10 cellular contexts compared by ENCODE assay signal in genomic region chr16:75244225-75244792, GRCh38. TPM values are rescaled to one million over a fixed set of nuclear protein-coding genes. Genes with fewer than 3 reads are reported as not detected.
DNase-seq lines count a peak whose midpoint lies in the region; ATAC-seq and TF ChIP-seq lines count a peak whose summit lies in the region.
"Had no signal": no experiment of that assay in that cellular context is flagged by ENCODE, and none has a peak within 500 bp of the region (broad histone marks: within the 10 kb centered on the region; RNA-seq: fewer than 3 reads in every experiment).

No MANE protein-coding gene starts in this region.

- no peak overlapping the region for H3K27ac ChIP-seq in CD4-positive, CD25-positive, alpha-beta regulatory T cell (ENCODE audit: insufficient read depth, low read length, poor library complexity, severe bottlenecking)
- no peak overlapping the region for H3K27ac ChIP-seq in OCI-LY3 (ENCODE audit: low read length)
- H3K27ac ChIP-seq in esophagus muscularis mucosa (replicated peaks in 1 of 4): peak overlapping the region; percentile 88 to 95 (median 91)
- H3K27ac ChIP-seq in osteoblast (ENCODE audit: low read depth, low read length): peak overlapping the region; percentile 99

- H3K36me3 ChIP-seq in CD4-positive, CD25-positive, alpha-beta regulatory T cell (ENCODE audit: control insufficient read depth, insufficient read depth, low read length): no peaks in the 10 kb centered on the region
- H3K36me3 ChIP-seq in OCI-LY3 (replicated peaks; ENCODE audit: low read depth, low read length) (no peaks in the 10 kb centered on the region), esophagus muscularis mucosa (peaks cover 7 to 36% (median 26%) of the 10 kb centered on the region in 4 donors), osteoblast (ENCODE audit: insufficient read depth, low read length) (peaks cover 51% of the 10 kb centered on the region)

- H3K4me2 ChIP-seq in OCI-LY3 (ENCODE audit: low read length) (peak overlapping the region; percentile 1; the same call in 1 of the 2 replicates), osteoblast (ENCODE audit: insufficient read depth, low read length) (peak overlapping the region; percentile 72)

- H3K27me3 Mint-ChIP-seq in CD4-positive, CD25-positive, alpha-beta regulatory T cell: peaks cover 21% of the 10 kb centered on the region

- no peak overlapping the region for H3K4me3 ChIP-seq in CD4-positive, CD25-positive, alpha-beta regulatory T cell (ENCODE audit: low read depth, low read length)
- H3K4me3 ChIP-seq in OCI-LY3 (ENCODE audit: low read length): no peak overlapping the region
- no peak overlapping the region for H3K4me3 ChIP-seq in esophagus muscularis mucosa
- peak overlapping the region; percentile 24 for H3K4me3 ChIP-seq in osteoblast (ENCODE audit: insufficient read depth, low read length)

- 18% methylated on average over 3 of the region's 7 CpGs for WGBS in esophagus muscularis mucosa

- no peak overlapping the region for H2AFZ ChIP-seq in OCI-LY3 (ENCODE audit: low read depth, low read length)
- H2AFZ ChIP-seq in osteoblast (ENCODE audit: low read length): no peak overlapping the region

- peak overlapping the region in 2 of 3 donors; percentile 11 to 87 for H3K27ac Mint-ChIP-seq in CD4-positive, CD25-positive, alpha-beta regulatory T cell

- H3K4me1 ChIP-seq in CD4-positive, CD25-positive, alpha-beta regulatory T cell (ENCODE audit: control insufficient read depth, insufficient read depth, low read length, poor library complexity, severe bottlenecking): no peaks in the 10 kb centered on the region
- H3K4me1 ChIP-seq in OCI-LY3 (ENCODE audit: low read length): peaks cover 14% of the 10 kb centered on the region
- peaks cover 75 to 90% (median 83%) of the 10 kb centered on the region in 4 donors for H3K4me1 ChIP-seq in esophagus muscularis mucosa
- H3K4me1 ChIP-seq in osteoblast (ENCODE audit: insufficient read depth, low read length): peaks cover 68% of the 10 kb centered on the region

- no peaks in the 10 kb centered on the region for H3K9me3 Mint-ChIP-seq in CD4-positive, CD25-positive, alpha-beta regulatory T cell

- TF ChIP-seq POLR2A in esophagus muscularis mucosa (IDR thresholded peaks at IDR 0.05; ENCODE audit: low read depth): no peak

- TF ChIP-seq CTCF in OCI-LY3 (IDR thresholded peaks at IDR 0.05; ENCODE audit: low read depth, low read length): no peak
- no peak for TF ChIP-seq CTCF in esophagus muscularis mucosa (IDR thresholded peaks at IDR 0.05)
- no peak for TF ChIP-seq CTCF in osteoblast (IDR thresholded peaks at IDR 0.05; ENCODE audit: extremely low read depth, low read depth, low read length)

- H3K79me2 ChIP-seq in OCI-LY3 (ENCODE audit: low read length): no peaks in the 10 kb centered on the region
- peaks cover 96% of the 10 kb centered on the region for H3K79me2 ChIP-seq in osteoblast (ENCODE audit: insufficient read depth, low read length)

- peak overlapping the region in 1 of 4 donors; percentile 21 for H3K4me3 Mint-ChIP-seq in CD4-positive, CD25-positive, alpha-beta regulatory T cell

- no peaks in the 10 kb centered on the region for H3K36me3 Mint-ChIP-seq in CD4-positive, CD25-positive, alpha-beta regulatory T cell

- H4K20me1 ChIP-seq in OCI-LY3 (ENCODE audit: insufficient read depth, low read length): peaks cover 26% of the 10 kb centered on the region
- H4K20me1 ChIP-seq in osteoblast (ENCODE audit: insufficient read depth, low read length): peaks cover 44% of the 10 kb centered on the region

- no peak overlapping the region for H3K9ac ChIP-seq in OCI-LY3 (ENCODE audit: low read length)

- peaks cover 0 to 6% (median under 1%) of the 10 kb centered on the region in 4 donors for H3K4me1 Mint-ChIP-seq in CD4-positive, CD25-positive, alpha-beta regulatory T cell

- intact Hi-C loops in esophagus muscularis mucosa (cut with DNase I): no loop called here

- DNase-seq in CD4-positive, CD25-positive, alpha-beta regulatory T cell: no peak
- no peak for DNase-seq in esophagus muscularis mucosa (ENCODE audit: extremely low spot score)
- peak; percentile 94 for DNase-seq in osteoblast (ENCODE audit: insufficient read length, low spot score, missing footprints)
- DNase-seq in stimulated activated CD4-positive, alpha-beta T cell treated with anti-CD3 and anti-CD28 coated beads, Interleukin-1b, Interleukin-23, amount 100 ng/mL, for 48 hours: no peak
- no peak for DNase-seq in activated CD8-positive, alpha-beta memory T cell treated with anti-CD3 and anti-CD28 coated beads, Interleukin-2, amount 50 U/mL, for 4 hours
- no peak for DNase-seq in NCI-H2081 treated with DMSO at 0.1 percent for 48 hours (lab: John Stamatoyannopoulos, UW)

- no peak for TF ChIP-seq EP300 in esophagus muscularis mucosa (IDR thresholded peaks at IDR 0.05)

- no peaks in the 10 kb centered on the region for H3K27me3 ChIP-seq in CD4-positive, CD25-positive, alpha-beta regulatory T cell (ENCODE audit: control insufficient read depth, insufficient read depth, low read length)
- H3K27me3 ChIP-seq in OCI-LY3 (ENCODE audit: low read depth, low read length) (no peaks in the 10 kb centered on the region), esophagus muscularis mucosa (no peaks in the 10 kb centered on the region), osteoblast (ENCODE audit: insufficient read depth, low read length) (no peaks in the 10 kb centered on the region)

- H3K9me3 ChIP-seq in CD4-positive, CD25-positive, alpha-beta regulatory T cell (ENCODE audit: control insufficient read depth in 2 of 2, low read length in 2 of 2): no peaks in the 10 kb centered on the region
- no peaks in the 10 kb centered on the region for H3K9me3 ChIP-seq in OCI-LY3 (ENCODE audit: insufficient read depth, low read length)
- H3K9me3 ChIP-seq in esophagus muscularis mucosa: no peaks in the 10 kb centered on the region
- no peaks in the 10 kb centered on the region for H3K9me3 ChIP-seq in osteoblast (ENCODE audit: low read depth, low read length)

- no peak for ATAC-seq in CD4-positive, CD25-positive, alpha-beta regulatory T cell (ENCODE audit: low read depth in 2 of 2)
- no peak for ATAC-seq in HG03460 (IDR thresholded peaks at IDR 0.05; ENCODE audit: unreplicated experiment)

RNA-seq across cellular contexts. Expression of gene BCAR1, which starts 7.1 kb away (rescaled TPM):
- 0.44 TPM for total RNA-seq in CD4-positive, CD25-positive, alpha-beta regulatory T cell
- polyA plus RNA-seq in CD4-positive, CD25-positive, alpha-beta regulatory T cell: under 1 TPM in 2 of 4 donors, not detected in 2; 0.27 to 0.38 TPM
- total RNA-seq in esophagus muscularis mucosa (10 to 100 TPM; 31.6 to 67.1 (median 54.8) TPM), osteoblast (66.9 and 75.3 TPM in 2 replicates)

RNA-seq across cellular contexts. Expression of gene CTRB1, which starts 25.5 kb away (rescaled TPM):
- not detected for total RNA-seq in CD4-positive, CD25-positive, alpha-beta regulatory T cell
- not detected for polyA plus RNA-seq in CD4-positive, CD25-positive, alpha-beta regulatory T cell
- total RNA-seq in esophagus muscularis mucosa: not detected
- not detected in 2 replicates for total RNA-seq in osteoblast
- total RNA-seq: kidney epithelial cell, subcutaneous adipose tissue had no signal

RNA-seq across cellular contexts. Expression of gene CTRB2, which starts 37.3 kb away (rescaled TPM):
- total RNA-seq in CD4-positive, CD25-positive, alpha-beta regulatory T cell: not detected
- polyA plus RNA-seq in CD4-positive, CD25-positive, alpha-beta regulatory T cell: not detected
- total RNA-seq in esophagus muscularis mucosa: not detected
- total RNA-seq in osteoblast: not detected in 2 replicates
- total RNA-seq: kidney epithelial cell, subcutaneous adipose tissue had no signal

Comparison
In these comparisons a context has a peak if more than half of its experiments do, and no peak if none do; other contexts are left out.
1. H3K27ac ChIP-seq: peak in esophagus muscularis mucosa (4 of 4) and osteoblast (single experiment); none in CD4-positive, CD25-positive, alpha-beta regulatory T cell (single experiment) and OCI-LY3 (single experiment).
2. RNA of gene BCAR1, which starts 7.1 kb away (total RNA-seq): 66.9 to 75.3 TPM in osteoblast and 31.6 to 67.1 TPM in esophagus muscularis mucosa; 0.44 TPM in CD4-positive, CD25-positive, alpha-beta regulatory T cell (single experiment); every median in the first group is over 10 times any median in the second.